Comparison of ENCODE assay signal across 31 cellular contexts in genomic region chr2:64005707-64006356, GRCh38.
"Had no signal": no experiment of that assay in that cellular context is flagged by ENCODE, and none has a peak within 500 bp of the region (broad histone marks: within the 10 kb centered on the region; RNA-seq: fewer than 3 reads in every experiment).

No MANE protein-coding gene starts in this region.

- H3K4me1 ChIP-seq: ascending aorta had no signal

- DNase-seq: activated B cell treated with CpG ODN at 0.5 μM for 24 hours; activated CD4-positive, alpha-beta memory T cell treated with anti-CD3 and anti-CD28 coated beads for 36 hours; activated CD4-positive, alpha-beta T cell treated with anti-CD3 and anti-CD28 coated beads for 4 hours; activated CD4-positive, alpha-beta T cell treated with anti-CD3 and anti-CD28 coated beads, Interleukin-2, amount 10 ng/mL, durations not matched to agents 24 days and 14 days; activated CD4-positive, alpha-beta T cell treated with anti-CD3 and anti-CD28 coated beads, Interleukin-2, amount 50 U/mL, for 1 hour; activated CD4-positive, alpha-beta T cell treated with anti-CD3 and anti-CD28 coated beads, Interleukin-2, amount 50 U/mL, for 4 hours; activated CD4-positive, CD25-positive, alpha-beta regulatory T cell treated with anti-CD3 and anti-CD28 coated beads, Interleukin-2, amount 50 U/mL, for 72 hours; activated CD8-positive, alpha-beta memory T cell treated with anti-CD3 and anti-CD28 coated beads, Interleukin-2, amount 50 U/mL, for 4 hours; activated CD8-positive, alpha-beta T cell treated with anti-CD3 and anti-CD28 coated beads for 36 hours; activated effector memory CD4-positive, alpha-beta T cell treated with Interleukin-2 at 50 U/mL for 16 hours; activated gamma-delta T cell; activated naive CD4-positive, alpha-beta T cell treated with anti-CD3 and anti-CD28 coated beads, Interleukin-2, amount 10 ng/mL, durations not matched to agents 7 days and 5 days; activated naive CD4-positive, alpha-beta T cell treated with Interleukin-2 at 50 U/mL for 16 hours; activated naive CD8-positive, alpha-beta T cell treated with anti-CD3 and anti-CD28 coated beads, Interleukin-2, amount 10 ng/mL, durations not matched to agents 7 days and 5 days; activated naive CD8-positive, alpha-beta T cell treated with anti-CD3 and anti-CD28 coated beads, Interleukin-2, amount 50 U/mL, for 24 hours; activated T-cell treated with anti-CD3 and anti-CD28 coated beads for 4 hours; activated T-cell treated with anti-CD3 and anti-CD28 coated beads, Interleukin-2, amount 50 U/mL, for 1 hour; activated T-cell treated with anti-CD3 and anti-CD28 coated beads, Interleukin-2, amount 50 U/mL, for 4 hours; activated T-cell treated with anti-CD3 and anti-CD28 coated beads, Interleukin-2, amount 50 U/mL, for 72 hours; amygdala; anterior cingulate cortex; caudate nucleus; cerebellar nuclear complex; T-helper 1 cell; T-helper 2 cell; T-helper 9 cell had no signal

- ATAC-seq: activated CD8-positive, alpha-beta T cell treated with anti-CD3 and anti-CD28 coated beads for 36 hours; activated naive CD8-positive, alpha-beta T cell treated with anti-CD3 and anti-CD28 coated beads, Interleukin-2, amount 50 U/mL, for 24 hours; activated T-cell treated with anti-CD3 and anti-CD28 coated beads, Interleukin-2, amount 50 U/mL, for 4 hours; activated T-cell treated with anti-CD3 and anti-CD28 coated beads, Interleukin-2, amount 50 U/mL, for 72 hours had no signal

- FAIRE-seq: bronchial epithelial cell, TTC549 had no signal

- H3K36me3 ChIP-seq: cardiac muscle cell had no signal

- H3K4me3 ChIP-seq: ascending aorta, cardiac muscle cell had no signal

- H3K27me3 ChIP-seq: ascending aorta, cardiac muscle cell had no signal

- H3K27ac ChIP-seq: ascending aorta, cardiac muscle cell, VCaP had no signal

- H3K9me3 ChIP-seq: ascending aorta had no signal
